ENCODE assay signal across 21 cellular contexts in genomic region chr4:149518471-149518870, GRCh38.
"Had no signal": no experiment of that assay in that cellular context is flagged by ENCODE, and none has a peak within 500 bp of the region (broad histone marks: within the 10 kb centered on the region; RNA-seq: fewer than 3 reads in every experiment).

No MANE protein-coding gene starts in this region.

- H3K36me3 Mint-ChIP-seq: memory B cell; neural progenitor cell; stimulated activated effector memory CD8-positive, alpha-beta T cell treated with anti-CD3 and anti-CD28 coated beads, Interleukin-12 subunit alpha, Interleukin-12 subunit beta, amount 100 ng/mL, for 72 hours had no signal

- H3K4me3 ChIP-seq: coronary artery, lung, neural progenitor cell, sigmoid colon, stomach, thyroid gland, vagina had no signal

- H3K27ac Mint-ChIP-seq: immature natural killer cell; memory B cell; nephron; neural progenitor cell; progenitor cell of endocrine pancreas; stimulated activated effector memory CD8-positive, alpha-beta T cell treated with anti-CD3 and anti-CD28 coated beads, Interleukin-12 subunit alpha, Interleukin-12 subunit beta, amount 100 ng/mL, for 72 hours had no signal

- H3K36me3 ChIP-seq: neural progenitor cell, sigmoid colon, stomach, thyroid gland, vagina had no signal

- H3K27ac ChIP-seq: coronary artery, neural progenitor cell, parathyroid adenoma, sigmoid colon, stomach, thyroid gland, vagina had no signal

- H2AFZ ChIP-seq: neural progenitor cell, parathyroid adenoma had no signal

- H3K27me3 Mint-ChIP-seq: memory B cell, progenitor cell of endocrine pancreas had no signal

- DNase-seq: dermis blood vessel endothelial cell; hypothalamus; immature natural killer cell; right cardiac atrium; sigmoid colon; stimulated activated CD4-positive, alpha-beta T cell treated with anti-CD3 and anti-CD28 coated beads, Interleukin-2, amount 100 ng/mL, for 24 hours; stimulated activated CD4-positive, alpha-beta T cell treated with anti-CD3 and anti-CD28 coated beads, Interleukin-4, amount 100 ng/mL, for 24 hours; stimulated activated naive CD4-positive, alpha-beta T cell treated with Interleukin-2 at 50 U/mL for 16 hours; stomach; thyroid gland; trophoblast cell had no signal

- H3K4me1 ChIP-seq: neural progenitor cell, parathyroid adenoma, stomach, thyroid gland, vagina had no signal

- H3K79me2 ChIP-seq: parathyroid adenoma had no signal

- H3K27me3 ChIP-seq: neural progenitor cell, sigmoid colon, stomach, thyroid gland, vagina had no signal

- H3K4me2 ChIP-seq: neural progenitor cell had no signal

- ATAC-seq: left lobe of liver; right cardiac atrium; stimulated activated effector memory CD8-positive, alpha-beta T cell treated with anti-CD3 and anti-CD28 coated beads, Interleukin-12 subunit alpha, Interleukin-12 subunit beta, amount 100 ng/mL, for 72 hours had no signal

- H3K4me1 Mint-ChIP-seq: immature natural killer cell; memory B cell; nephron; neural progenitor cell; stimulated activated effector memory CD8-positive, alpha-beta T cell treated with anti-CD3 and anti-CD28 coated beads, Interleukin-12 subunit alpha, Interleukin-12 subunit beta, amount 100 ng/mL, for 72 hours had no signal

- H3K4me3 Mint-ChIP-seq: immature natural killer cell; memory B cell; nephron; neural progenitor cell; stimulated activated effector memory CD8-positive, alpha-beta T cell treated with anti-CD3 and anti-CD28 coated beads, Interleukin-12 subunit alpha, Interleukin-12 subunit beta, amount 100 ng/mL, for 72 hours had no signal

- H3K9me3 Mint-ChIP-seq: neural progenitor cell had no signal
